ENCODE assay signal across 29 cellular contexts in genomic region chrX:15240414-15240813, GRCh38.
"Had no signal": no experiment of that assay in that cellular context is flagged by ENCODE, and none has a peak within 500 bp of the region (broad histone marks: within the 10 kb centered on the region; RNA-seq: fewer than 3 reads in every experiment).

No MANE protein-coding gene starts in this region.

- H3K4me1 ChIP-seq: stomach, suprapubic skin, testis, thyroid gland, tibial artery, tibial nerve, transverse colon, upper lobe of left lung, upper lobe of right lung, uterus, vagina had no signal

- H3K36me3 Mint-ChIP-seq: stimulated activated effector memory CD8-positive, alpha-beta T cell treated with anti-CD3 and anti-CD28 coated beads, Interleukin-12 subunit alpha, Interleukin-12 subunit beta, amount 100 ng/mL, for 72 hours; stimulated activated memory B cell treated with anti-CD40 and anti-IgM and Interleukin-4, amounts not matched to agents 10 μg/mL and 1 μg/mL and 100 μg/mL, for 72 hours; stimulated activated naive B cell treated with anti-CD40 and anti-IgM and Interleukin-4, amounts not matched to agents 10 μg/mL and 1 μg/mL and 100 μg/mL, for 72 hours; type B pancreatic cell had no signal

- H3K9me3 Mint-ChIP-seq: stimulated activated effector memory CD8-positive, alpha-beta T cell treated with anti-CD3 and anti-CD28 coated beads, Interleukin-12 subunit alpha, Interleukin-12 subunit beta, amount 100 ng/mL, for 72 hours; stimulated activated memory B cell treated with anti-CD40 and anti-IgM and Interleukin-4, amounts not matched to agents 10 μg/mL and 1 μg/mL and 100 μg/mL, for 72 hours; stimulated activated naive B cell treated with anti-CD40 and anti-IgM and Interleukin-4, amounts not matched to agents 10 μg/mL and 1 μg/mL and 100 μg/mL, for 72 hours; stimulated activated naive CD8-positive, alpha-beta T cell treated with anti-CD3 and anti-CD28 coated beads, Interleukin-15, amount 100 ng/mL, for 72 hours; stimulated activated naive CD8-positive, alpha-beta T cell treated with anti-CD3 and anti-CD28 coated beads, Interleukin-15, Interleukin-2, amounts not matched to agents 100 ng/mL and 50 ng/mL, for 24 hours; type B pancreatic cell had no signal

- H3K9me3 ChIP-seq: stomach, suprapubic skin, testis, thoracic aorta, thyroid gland, tibial artery, tibial nerve, transverse colon, upper lobe of left lung, upper lobe of right lung, uterus, vagina had no signal

- H3K4me1 Mint-ChIP-seq: stimulated activated effector memory CD8-positive, alpha-beta T cell treated with anti-CD3 and anti-CD28 coated beads, Interleukin-12 subunit alpha, Interleukin-12 subunit beta, amount 100 ng/mL, for 72 hours; stimulated activated memory B cell treated with anti-CD40 and anti-IgM and Interleukin-4, amounts not matched to agents 10 μg/mL and 1 μg/mL and 100 μg/mL, for 72 hours; stimulated activated naive B cell treated with anti-CD40 and anti-IgM and Interleukin-4, amounts not matched to agents 10 μg/mL and 1 μg/mL and 100 μg/mL, for 72 hours; stimulated activated naive CD8-positive, alpha-beta T cell treated with anti-CD3 and anti-CD28 coated beads, Interleukin-15, amount 100 ng/mL, for 72 hours had no signal

- H3K27ac ChIP-seq: stomach, suprapubic skin, testis, thoracic aorta, thyroid gland, tibial artery, tibial nerve, transverse colon, upper lobe of left lung, upper lobe of right lung, uterus, vagina had no signal

- H3K4me3 Mint-ChIP-seq: stimulated activated effector memory CD8-positive, alpha-beta T cell treated with anti-CD3 and anti-CD28 coated beads, Interleukin-12 subunit alpha, Interleukin-12 subunit beta, amount 100 ng/mL, for 72 hours; stimulated activated memory B cell treated with anti-CD40 and anti-IgM and Interleukin-4, amounts not matched to agents 10 μg/mL and 1 μg/mL and 100 μg/mL, for 72 hours; stimulated activated naive B cell treated with anti-CD40 and anti-IgM and Interleukin-4, amounts not matched to agents 10 μg/mL and 1 μg/mL and 100 μg/mL, for 72 hours; stimulated activated naive CD8-positive, alpha-beta T cell treated with anti-CD3 and anti-CD28 coated beads, Interleukin-15, amount 100 ng/mL, for 72 hours; stimulated activated naive CD8-positive, alpha-beta T cell treated with anti-CD3 and anti-CD28 coated beads, Interleukin-15, Interleukin-2, amounts not matched to agents 100 ng/mL and 50 ng/mL, for 24 hours; type B pancreatic cell had no signal

- FAIRE-seq: urothelium cell line had no signal

- H3K27me3 ChIP-seq: stomach, suprapubic skin, testis, thyroid gland, tibial artery, transverse colon, upper lobe of left lung, upper lobe of right lung, uterus, vagina had no signal

- H3K36me3 ChIP-seq: stomach, suprapubic skin, thoracic aorta, thyroid gland, tibial artery, tibial nerve, transverse colon, upper lobe of left lung, upper lobe of right lung, uterus, vagina had no signal

- H3K4me3 ChIP-seq: stomach, suprapubic skin, testis, thoracic aorta, thyroid gland, tibial artery, tibial nerve, transverse colon, upper lobe of left lung, upper lobe of right lung, uterus, vagina had no signal

- ATAC-seq: stimulated activated effector memory CD8-positive, alpha-beta T cell treated with anti-CD3 and anti-CD28 coated beads, Interleukin-12 subunit alpha, Interleukin-12 subunit beta, amount 100 ng/mL, for 72 hours; stimulated activated memory B cell treated with anti-CD40 and anti-IgM and Interleukin-4, amounts not matched to agents 10 μg/mL and 1 μg/mL and 100 μg/mL, for 72 hours; stimulated activated naive B cell treated with anti-CD40 and anti-IgM and Interleukin-4, amounts not matched to agents 10 μg/mL and 1 μg/mL and 100 μg/mL, for 72 hours; stimulated activated naive CD8-positive, alpha-beta T cell treated with anti-CD3 and anti-CD28 coated beads, Interleukin-15, amount 100 ng/mL, for 72 hours; stimulated activated naive CD8-positive, alpha-beta T cell treated with anti-CD3 and anti-CD28 coated beads, Interleukin-15, Interleukin-2, amounts not matched to agents 100 U/mL and 50 U/mL, for 24 hours; upper lobe of right lung had no signal

- H3K27ac Mint-ChIP-seq: stimulated activated effector memory CD8-positive, alpha-beta T cell treated with anti-CD3 and anti-CD28 coated beads, Interleukin-12 subunit alpha, Interleukin-12 subunit beta, amount 100 ng/mL, for 72 hours; stimulated activated memory B cell treated with anti-CD40 and anti-IgM and Interleukin-4, amounts not matched to agents 10 μg/mL and 1 μg/mL and 100 μg/mL, for 72 hours; stimulated activated naive B cell treated with anti-CD40 and anti-IgM and Interleukin-4, amounts not matched to agents 10 μg/mL and 1 μg/mL and 100 μg/mL, for 72 hours; stimulated activated naive CD8-positive, alpha-beta T cell treated with anti-CD3 and anti-CD28 coated beads, Interleukin-15, amount 100 ng/mL, for 72 hours; stimulated activated naive CD8-positive, alpha-beta T cell treated with anti-CD3 and anti-CD28 coated beads, Interleukin-15, Interleukin-2, amounts not matched to agents 100 ng/mL and 50 ng/mL, for 24 hours; type B pancreatic cell had no signal

- H3K27me3 Mint-ChIP-seq: stimulated activated naive CD8-positive, alpha-beta T cell treated with anti-CD3 and anti-CD28 coated beads, Interleukin-15, amount 100 ng/mL, for 72 hours; stimulated activated naive CD8-positive, alpha-beta T cell treated with anti-CD3 and anti-CD28 coated beads, Interleukin-15, Interleukin-2, amounts not matched to agents 100 ng/mL and 50 ng/mL, for 24 hours; type B pancreatic cell had no signal

- DNase-seq: stimulated activated CD4-positive, alpha-beta T cell treated with anti-CD3 and anti-CD28 coated beads, Interleukin-2, amount 100 ng/mL, for 48 hours; stimulated activated CD4-positive, alpha-beta T cell treated with anti-CD3 and anti-CD28 coated beads, Interleukin-4, amount 100 ng/mL, for 1 hour; stimulated activated CD4-positive, alpha-beta T cell treated with anti-CD3 and anti-CD28 coated beads, Interleukin-4, amount 100 ng/mL, for 24 hours; stimulated activated CD4-positive, alpha-beta T cell treated with anti-CD3 and anti-CD28 coated beads, Interleukin-4, amount 100 ng/mL, for 4 hours; stimulated activated CD8-positive, alpha-beta memory T cell treated with anti-CD3 and anti-CD28 coated beads, Interleukin-4, amount 100 ng/mL, for 48 hours; stimulated activated naive B cell treated with anti-CD40 and anti-IgM and Interleukin-4, amounts not matched to agents 10 μg/mL and 1 μg/mL and 100 μg/mL, for 72 hours; stimulated activated naive CD4-positive, alpha-beta T cell; stimulated activated naive CD4-positive, alpha-beta T cell treated with Interleukin-2 at 50 U/mL for 16 hours; stimulated activated naive CD8-positive, alpha-beta T cell treated with anti-CD3 and anti-CD28 coated beads, Interleukin-15, amount 100 ng/mL, for 72 hours; stimulated activated naive CD8-positive, alpha-beta T cell treated with anti-CD3 and anti-CD28 coated beads, Interleukin-15, Interleukin-2, amounts not matched to agents 100 U/mL and 50 U/mL, for 24 hours; stomach; substantia nigra; testis; thyroid gland; tibial artery; transverse colon; trophoblast cell; upper lobe of left lung; upper lobe of right lung; uterus had no signal
